Comparison of ENCODE assay signal across 17 cellular contexts in genomic region chr16:85274501-85274900, GRCh38.
DNase-seq lines count a peak whose midpoint lies in the region; ATAC-seq and TF ChIP-seq lines count a peak whose summit lies in the region.
"Had no signal": no experiment of that assay in that cellular context is flagged by ENCODE, and none has a peak within 500 bp of the region (broad histone marks: within the 10 kb centered on the region; RNA-seq: fewer than 3 reads in every experiment).

No MANE protein-coding gene starts in this region.

- WGBS in heart left ventricle, 4 donors: 83 to 90% (median 87%) methylated on average over 6 to 7 of the region's 7 CpGs
- WGBS in neuronal stem cell (ENCODE audit: extremely low coverage in 2 of 2, insufficient read length in 2 of 2, insufficient replicate concordance in 1 of 2), 2 donors: no CpG with 5 or more reads among the region's 7 CpGs

- no peak overlapping the region for H2AFZ ChIP-seq in neuronal stem cell (ENCODE audit: low read length)

- TF ChIP-seq CTCF in heart left ventricle (IDR thresholded peaks at IDR 0.05) (no peak), chondrocyte (IDR thresholded peaks at IDR 0.05) (no peak)

- H3K9me3 Mint-ChIP-seq in chondrocyte (ENCODE audit: low read depth): no peaks in the 10 kb centered on the region

- H3K4me1 ChIP-seq in heart left ventricle (peaks cover 0 to 4% (median 0%) of the 10 kb centered on the region in 12 donors), neuronal stem cell (ENCODE audit: control insufficient read depth in 2 of 2, insufficient read depth in 1 of 2, low read depth in 1 of 2, low read length in 2 of 2) (peaks cover 6 to 54% of the 10 kb centered on the region in 2 donors)
- H3K4me1 ChIP-seq: Caco-2 had no signal

- H3K4me2 ChIP-seq in neuronal stem cell (ENCODE audit: insufficient read depth, low read length, poor library complexity, severe bottlenecking): no peak overlapping the region

- H3K4me3 Mint-ChIP-seq in chondrocyte (ENCODE audit: unreplicated experiment): no peak overlapping the region
- H3K4me3 Mint-ChIP-seq: B cell; CD4-positive, alpha-beta memory T cell had no signal

- H3K4ac ChIP-seq in neuronal stem cell (ENCODE audit: low read length): peak overlapping the region; percentile 15

- no peak overlapping the region for H3K18ac ChIP-seq in neuronal stem cell (ENCODE audit: low read length)

- H3K9me3 ChIP-seq in heart left ventricle (no peaks in the 10 kb centered on the region), neuronal stem cell (replicated peaks in 1 of 2; ENCODE audit: control insufficient read depth in 2 of 2, insufficient read depth in 1 of 2, low read depth in 1 of 2, low read length in 2 of 2) (peaks cover 0 to 2% of the 10 kb centered on the region in 2 donors)
- H3K9me3 ChIP-seq: Caco-2 had no signal

- H3K27ac ChIP-seq in heart left ventricle (no peak overlapping the region), neuronal stem cell (replicated peaks; ENCODE audit: low read length) (no peak overlapping the region)
- H3K27ac ChIP-seq: 22Rv1 had no signal

- ATAC-seq in Right ventricle myocardium inferior (no peak), heart left ventricle (no peak)

- peak overlapping the region; percentile 57 for H3K23ac ChIP-seq in neuronal stem cell (ENCODE audit: low read depth, low read length, poor library complexity)

- no peak overlapping the region for H3K27ac Mint-ChIP-seq in chondrocyte (ENCODE audit: unreplicated experiment)
- H3K27ac Mint-ChIP-seq: B cell; CD4-positive, alpha-beta memory T cell had no signal

- H3K4me3 ChIP-seq in heart left ventricle (no peak overlapping the region), neuronal stem cell (ENCODE audit: low read length in 2 of 2) (no peak overlapping the region)

- H3K14ac ChIP-seq in neuronal stem cell (ENCODE audit: low read length): no peak overlapping the region

- intact Hi-C loops in Right ventricle myocardium inferior (cut with DNase I) (no loop called here), heart left ventricle (cut with DNase I) (loop anchor here in 6 of 10 donors (2.0 to 10.0 kb wide), 3 partner anchors 340 to 444 kb away; partner anchors contain the start of gene GSE1 (in 4 of the 6))

- no peak overlapping the region for H4K8ac ChIP-seq in neuronal stem cell (ENCODE audit: low read depth, low read length)

- H3K36me3 ChIP-seq in heart left ventricle (no peaks in the 10 kb centered on the region), neuronal stem cell (replicated peaks in 1 of 2; ENCODE audit: control insufficient read depth in 2 of 2, insufficient read depth in 2 of 2, low read length in 2 of 2) (no peaks in the 10 kb centered on the region)

- no peak for TF ChIP-seq POLR2A in heart left ventricle (IDR thresholded peaks at IDR 0.05)

- no peaks in the 10 kb centered on the region for H3K79me1 ChIP-seq in neuronal stem cell (ENCODE audit: low read depth, low read length)

- no peaks in the 10 kb centered on the region for H3K36me3 Mint-ChIP-seq in chondrocyte (ENCODE audit: low read depth)
- H3K36me3 Mint-ChIP-seq: CD4-positive, alpha-beta memory T cell had no signal

- H3K9ac ChIP-seq in neuronal stem cell (ENCODE audit: low read depth, low read length, poor library complexity): peak overlapping the region; percentile 38

- peaks cover 3% of the 10 kb centered on the region for H3K27me3 Mint-ChIP-seq in chondrocyte (ENCODE audit: low read depth)

- H2BK5ac ChIP-seq in neuronal stem cell (ENCODE audit: low read length): peak overlapping the region; percentile 33

- H3K27me3 ChIP-seq in heart left ventricle: no peaks in the 10 kb centered on the region
- peaks cover 0 to 2% (median 0%) of the 10 kb centered on the region in 3 experiments for H3K27me3 ChIP-seq in neuronal stem cell (ENCODE audit: control insufficient read depth in 3 of 3, insufficient read depth in 3 of 3, low read depth in 1 of 3, low read length in 3 of 3)

- H2BK120ac ChIP-seq in neuronal stem cell (ENCODE audit: low read depth, low read length): peak overlapping the region; percentile 81

- DNase-seq in DMS53 (lab: John Stamatoyannopoulos, UW) (peak; percentile 21), DMS53 treated with DMSO at 0.1 percent for 48 hours (lab: John Stamatoyannopoulos, UW; ENCODE audit: unreplicated experiment) (no peak), Right ventricle myocardium inferior (ENCODE audit: missing footprints) (peak; percentile 47), heart left ventricle (no peak), chondrocyte (ENCODE audit: low spot score) (peak; percentile 87), neuronal stem cell (ENCODE audit: low spot score) (no peak), UCSD-AML1 (lab: John Stamatoyannopoulos, UW; ENCODE audit: unreplicated experiment) (no peak), epidermal melanocyte (ENCODE audit: insufficient read length, low spot score) (no peak)
- DNase-seq: Caco-2; CD4-positive, alpha-beta memory T cell; DMS153; DND-41; GOT3; H7; HCEC 1CT had no signal

- H2BK15ac ChIP-seq in neuronal stem cell (ENCODE audit: low read length): peak overlapping the region; percentile 69

- peak overlapping the region; percentile 75 for H2BK12ac ChIP-seq in neuronal stem cell (ENCODE audit: low read length)

- peak overlapping the region; percentile 98 for H2AK5ac ChIP-seq in neuronal stem cell (ENCODE audit: low read depth, low read length)

- H4K91ac ChIP-seq in neuronal stem cell (ENCODE audit: low read depth, low read length, poor library complexity): peak overlapping the region; percentile 64

- no peaks in the 10 kb centered on the region for H3K4me1 Mint-ChIP-seq in chondrocyte (ENCODE audit: low read depth)
- H3K4me1 Mint-ChIP-seq: B cell; CD4-positive, alpha-beta memory T cell had no signal

Comparison
In these comparisons a context has a peak if more than half of its experiments do, and no peak if none do; other contexts are left out.
1. DNase-seq: peak in DMS53 (single experiment), Right ventricle myocardium inferior (single experiment) and chondrocyte (single experiment); none in DMS53 treated with DMSO at 0.1 percent for 48 hours (single experiment), heart left ventricle (0 of 5), neuronal stem cell (single experiment), UCSD-AML1 (single experiment) and epidermal melanocyte (single experiment).